Comparison of ENCODE assay signal across 25 cellular contexts in the genomic region with DNA sequence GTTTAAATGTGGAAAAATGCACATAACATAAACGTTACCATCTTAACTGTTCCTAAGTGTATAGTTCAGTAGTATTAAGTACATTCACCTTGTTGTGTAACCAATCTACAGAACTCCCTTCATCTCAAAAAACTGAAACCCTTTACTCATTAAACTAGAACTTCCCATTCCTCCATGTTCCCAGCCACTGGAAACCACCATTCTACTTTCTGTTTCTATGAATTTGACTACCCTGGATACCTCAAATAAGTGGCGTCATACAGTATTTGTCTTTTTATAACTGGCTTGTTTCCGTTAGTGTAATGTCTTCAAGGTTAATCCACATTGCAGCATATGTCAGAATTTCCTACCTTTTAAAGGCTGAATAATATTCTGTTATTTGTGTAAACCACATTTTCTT.
"Had no signal": no experiment of that assay in that cellular context is flagged by ENCODE, and none has a peak within 500 bp of the region (broad histone marks: within the 10 kb centered on the region; RNA-seq: fewer than 3 reads in every experiment).

No MANE protein-coding gene starts in this region.

- H3K27me3 ChIP-seq: neural progenitor cell, ovary, right lobe of liver, sigmoid colon, stomach, thyroid gland, tibial nerve, upper lobe of left lung, vagina had no signal

- H3K4me3 ChIP-seq: neural progenitor cell, ovary, psoas muscle, right lobe of liver, sigmoid colon, stomach, thoracic aorta, thyroid gland, tibial nerve, upper lobe of left lung, vagina had no signal

- H3K4me2 ChIP-seq: neural progenitor cell had no signal

- H3K36me3 ChIP-seq: neural progenitor cell, ovary, right lobe of liver, thoracic aorta, thyroid gland, upper lobe of left lung, vagina had no signal

- H2AFZ ChIP-seq: neural progenitor cell, parathyroid adenoma had no signal

- ATAC-seq: psoas muscle; right cardiac atrium; right lobe of liver; stimulated activated effector memory CD8-positive, alpha-beta T cell treated with anti-CD3 and anti-CD28 coated beads, Interleukin-12 subunit alpha, Interleukin-12 subunit beta, amount 100 ng/mL, for 72 hours; stimulated activated naive B cell treated with anti-CD40 and anti-IgM and Interleukin-4, amounts not matched to agents 10 μg/mL and 1 μg/mL and 100 μg/mL, for 72 hours had no signal

- FAIRE-seq: small intestine, urothelium cell line had no signal

- H3K9me3 ChIP-seq: ovary, psoas muscle, right lobe of liver, sigmoid colon, stomach, thoracic aorta, thyroid gland, tibial nerve, upper lobe of left lung, vagina had no signal

- DNase-seq: occipital lobe; ovary; posterior cingulate gyrus; psoas muscle; right cardiac atrium; right lobe of liver; sigmoid colon; small intestine; stimulated activated CD4-positive, alpha-beta T cell treated with anti-CD3 and anti-CD28 coated beads, Interleukin-15, amount 100 ng/mL, for 24 hours; stimulated activated CD4-positive, alpha-beta T cell treated with anti-CD3 and anti-CD28 coated beads, Interleukin-2, amount 100 ng/mL, for 24 hours; stimulated activated CD4-positive, alpha-beta T cell treated with anti-CD3 and anti-CD28 coated beads, Interleukin-2, amount 100 ng/mL, for 48 hours; stimulated activated CD4-positive, alpha-beta T cell treated with anti-CD3 and anti-CD28 coated beads, Interleukin-4, amount 100 ng/mL, for 24 hours; stimulated activated naive B cell treated with anti-CD40 and anti-IgM and Interleukin-4, amounts not matched to agents 10 μg/mL and 1 μg/mL and 100 μg/mL, for 72 hours; stimulated activated naive CD4-positive, alpha-beta T cell treated with Interleukin-2 at 50 U/mL for 16 hours; stomach; thyroid gland; trophoblast cell; upper lobe of left lung had no signal

- H3K27ac ChIP-seq: neural progenitor cell, ovary, parathyroid adenoma, psoas muscle, right lobe of liver, sigmoid colon, stomach, thoracic aorta, thyroid gland, tibial nerve, upper lobe of left lung, vagina had no signal

- H3K9ac ChIP-seq: neural progenitor cell, parathyroid adenoma had no signal
